10 cellular contexts compared by ENCODE assay signal in genomic region chr20:32062776-32063170, GRCh38. TPM values are rescaled to one million over a fixed set of nuclear protein-coding genes. Genes with fewer than 3 reads are reported as not detected.
A peak's percentile ranks its signal among the peaks of the same experiment; 100 is the strongest.
DNase-seq lines count a peak whose midpoint lies in the region; TF ChIP-seq lines count a peak whose summit lies in the region.
"Had no signal": no experiment of that assay in that cellular context is flagged by ENCODE, and none has a peak within 500 bp of the region (broad histone marks: within the 10 kb centered on the region; RNA-seq: fewer than 3 reads in every experiment).

No MANE protein-coding gene starts in this region.

- peaks cover 22% of the 10 kb centered on the region for H3F3A ChIP-seq in DOHH2 (ENCODE audit: control insufficient read depth, insufficient read depth)

- 52% methylated on average over 4 of the region's 4 CpGs for WGBS in esophagus muscularis mucosa

- H3K79me2 ChIP-seq in DOHH2 (ENCODE audit: control insufficient read depth, low read length), result no peaks in the 10 kb centered on the region

- H3K4me2 ChIP-seq in DOHH2 (ENCODE audit: low read length), result peak overlapping the region; percentile 55

- H3K27ac ChIP-seq in DOHH2 (ENCODE audit: low read depth, low read length) (no peak overlapping the region), HL-60 (replicated peaks) (peak overlapping the region; percentile 83), colonic mucosa (no peak overlapping the region), WERI-Rb-1 (no peak overlapping the region), esophagus muscularis mucosa (replicated peaks in 1 of 4) (no peak overlapping the region)

- H3K9ac ChIP-seq in colonic mucosa (ENCODE audit: low read depth in 2 of 2, low read length in 2 of 2), result no peak overlapping the region

- no peaks in the 10 kb centered on the region for H3K9me2 ChIP-seq in DOHH2 (replicated peaks; ENCODE audit: control insufficient read depth, low read length)

- intact Hi-C loops in colonic mucosa (cut with DNase I) (no loop called here), esophagus muscularis mucosa (cut with DNase I) (no loop called here)

- DNase-seq in HL-60 (ENCODE audit: low read depth in 1 of 2, low spot score in 1 of 2) (peak; percentile 65 to 98), colonic mucosa (peak; percentile 33), occipital lobe (lab: John Stamatoyannopoulos, UW) (peak; percentile 5), WERI-Rb-1 (no peak), NCI-H2227 (lab: John Stamatoyannopoulos, UW; ENCODE audit: unreplicated experiment) (no peak), HK-2 (ENCODE audit: unreplicated experiment) (no peak), esophagus muscularis mucosa (ENCODE audit: extremely low spot score) (no peak)
- DNase-seq: NCI-H1048, RPMI8226 had no signal

- H4K20me1 ChIP-seq in DOHH2 (ENCODE audit: control insufficient read depth, insufficient read depth, low read depth, low read length), result no peaks in the 10 kb centered on the region

- H3K36me3 ChIP-seq in DOHH2 (ENCODE audit: control insufficient read depth, low read length), result no peaks in the 10 kb centered on the region
- H3K36me3 ChIP-seq in colonic mucosa, result no peaks in the 10 kb centered on the region
- no peaks in the 10 kb centered on the region for H3K36me3 ChIP-seq in WERI-Rb-1
- H3K36me3 ChIP-seq in esophagus muscularis mucosa, result no peaks in the 10 kb centered on the region

- H3K4me1 ChIP-seq in DOHH2 (ENCODE audit: control insufficient read depth, low read length) (peaks cover 36% of the 10 kb centered on the region), colonic mucosa (no peaks in the 10 kb centered on the region), esophagus muscularis mucosa (no peaks in the 10 kb centered on the region)

- no peak for TF ChIP-seq POLR2A in esophagus muscularis mucosa (IDR thresholded peaks at IDR 0.05; ENCODE audit: low read depth)

- H3K4me3 ChIP-seq in DOHH2 (ENCODE audit: low read length) (peak overlapping the region; percentile 24; the same call in 1 of the 2 replicates), HL-60 (replicated peaks; ENCODE audit: insufficient read depth, low read length) (peak overlapping the region; percentile 24; the same call in 1 of the 2 replicates), colonic mucosa (no peak overlapping the region), WERI-Rb-1 (ENCODE audit: low read depth, low read length) (no peak overlapping the region), esophagus muscularis mucosa (no peak overlapping the region)

- no peak for TF ChIP-seq CTCF in DOHH2 (IDR thresholded peaks at IDR 0.05; ENCODE audit: low read depth, low read length, poor library complexity, severe bottlenecking)
- TF ChIP-seq CTCF in HL-60 (IDR thresholded peaks at IDR 0.05; ENCODE audit: insufficient read depth, low read length), result no peak
- TF ChIP-seq CTCF in colonic mucosa (IDR thresholded peaks at IDR 0.05), result no peak
- TF ChIP-seq CTCF in WERI-Rb-1 (IDR thresholded peaks at IDR 0.05; ENCODE audit: low read depth, low read length), result no peak
- no peak for TF ChIP-seq CTCF in esophagus muscularis mucosa (IDR thresholded peaks at IDR 0.05)

- no peak for TF ChIP-seq EP300 in esophagus muscularis mucosa (IDR thresholded peaks at IDR 0.05)

- H3K9me3 ChIP-seq in DOHH2 (ENCODE audit: control insufficient read depth, insufficient read depth, low read length) (no peaks in the 10 kb centered on the region), colonic mucosa (no peaks in the 10 kb centered on the region), WERI-Rb-1 (ENCODE audit: severe bottlenecking) (no peaks in the 10 kb centered on the region), esophagus muscularis mucosa (no peaks in the 10 kb centered on the region)

- H3K27me3 ChIP-seq in DOHH2 (ENCODE audit: control insufficient read depth, low read length) (peaks cover 3% of the 10 kb centered on the region; the same call in 1 of the 2 replicates), HL-60 (ENCODE audit: insufficient read depth, poor library complexity, severe bottlenecking) (no peaks in the 10 kb centered on the region), colonic mucosa (no peaks in the 10 kb centered on the region), WERI-Rb-1 (ENCODE audit: insufficient read depth, low read depth, severe bottlenecking) (no peaks in the 10 kb centered on the region), esophagus muscularis mucosa (peaks cover 0 to 56% (median 0%) of the 10 kb centered on the region in 4 donors)

RNA-seq across cellular contexts. Expression of gene HCK, which starts 10.7 kb away (rescaled TPM):
- total RNA-seq in colonic mucosa, result 1 to 10 TPM; 3.7 to 6.6 TPM
- total RNA-seq in occipital lobe, result 3.3 TPM
- 10 to 100 TPM in 2 of 4 donors, 1 to 10 TPM in 2; 7.8 to 36.6 (median 11.4) TPM for total RNA-seq in esophagus muscularis mucosa

RNA-seq across cellular contexts. Expression of gene TM9SF4, which starts 46.7 kb away (rescaled TPM):
- 10 to 100 TPM; 76.7 to 79.9 TPM for total RNA-seq in colonic mucosa
- total RNA-seq in occipital lobe, result 15.1 TPM
- total RNA-seq in esophagus muscularis mucosa, result 10 to 100 TPM; 19.9 to 34.4 (median 25.2) TPM

RNA-seq across cellular contexts. Expression of gene CCM2L, which starts 52.5 kb away (rescaled TPM):
- 1 to 10 TPM; 1.1 to 1.2 TPM for total RNA-seq in colonic mucosa
- 2.0 TPM for total RNA-seq in occipital lobe
- total RNA-seq in esophagus muscularis mucosa, result 10 to 100 TPM in 2 of 4 donors, 1 to 10 TPM in 2; 6.0 to 12.1 (median 10.4) TPM

Comparison
In these comparisons a context has a peak if more than half of its experiments do, and no peak if none do; other contexts are left out.
1. H3K4me3 ChIP-seq: peak in DOHH2 (single experiment) and HL-60 (single experiment); none in colonic mucosa (single experiment), WERI-Rb-1 (single experiment) and esophagus muscularis mucosa (0 of 4).
2. DNase-seq: peak in HL-60 (2 of 2), colonic mucosa (single experiment) and occipital lobe (single experiment); none in WERI-Rb-1 (single experiment), NCI-H2227 (single experiment), HK-2 (single experiment) and esophagus muscularis mucosa (single experiment).